14 cellular contexts compared by ENCODE assay signal in genomic region chr2:132609101-132609890, GRCh38.
DNase-seq lines count a peak whose midpoint lies in the region; ATAC-seq and TF ChIP-seq lines count a peak whose summit lies in the region.
"Had no signal": no experiment of that assay in that cellular context is flagged by ENCODE, and none has a peak within 500 bp of the region (broad histone marks: within the 10 kb centered on the region; RNA-seq: fewer than 3 reads in every experiment).

No MANE protein-coding gene starts in this region.

- H3K9me3 ChIP-seq in body of pancreas = no peaks in the 10 kb centered on the region
- H3K9me3 ChIP-seq: SJSA1 had no signal

- peak overlapping the region in 1 of 4 donors; percentile 15 for H3K27ac ChIP-seq in body of pancreas
- H3K27ac ChIP-seq: SJSA1 had no signal

- no peak for TF ChIP-seq CTCF in body of pancreas (IDR thresholded peaks at IDR 0.05)

- no peaks in the 10 kb centered on the region for H3K27me3 ChIP-seq in body of pancreas
- H3K27me3 ChIP-seq: SJSA1 had no signal

- 41 to 43% methylated on average over 8 of the region's 8 CpGs for WGBS in body of pancreas, 2 donors

- no peak for TF ChIP-seq POLR2A in body of pancreas (IDR thresholded peaks at IDR 0.05)

- ATAC-seq in body of pancreas (peak; percentile 74), HG02571 (IDR thresholded peaks at IDR 0.05; ENCODE audit: unreplicated experiment) (no peak)
- no peak for ATAC-seq in stimulated activated naive CD8-positive, alpha-beta T cell treated with anti-CD3 and anti-CD28 coated beads, Interleukin-15, Interleukin-2, amounts not matched to agents 100 U/mL and 50 U/mL, for 24 hours
- ATAC-seq: T-cell had no signal

- DNase-seq in DMS79 (lab: John Stamatoyannopoulos, UW) (peak; percentile 43), NCI-H2029 treated with DMSO at 0.1 percent for 48 hours (lab: John Stamatoyannopoulos, UW) (peak; percentile 54), body of pancreas (peak in 3 of 4 donors; percentile 52 to 62 (median 53)), posterior vena cava (ENCODE audit: low spot score) (peak; percentile 57), SW480 (ENCODE audit: low spot score) (no peak)
- DNase-seq in stimulated activated naive CD8-positive, alpha-beta T cell treated with anti-CD3 and anti-CD28 coated beads, Interleukin-15, Interleukin-2, amounts not matched to agents 100 U/mL and 50 U/mL, for 24 hours = no peak
- DNase-seq: CD4-positive, alpha-beta T cell; KBM-7; NCI-H1930; NCI-H446 treated with DMSO at 0.1 percent for 48 hours; OCI-M1; T-cell had no signal

- H3K4me3 ChIP-seq in body of pancreas = no peak overlapping the region
- H3K4me3 ChIP-seq: SJSA1 had no signal

- intact Hi-C loops in body of pancreas (cut with DNase I) (no loop called here), posterior vena cava (cut with DNase I) (no loop called here)

- peaks cover 20% of the 10 kb centered on the region for H3K4me1 ChIP-seq in body of pancreas
- H3K4me1 ChIP-seq: SJSA1 had no signal

- no peaks in the 10 kb centered on the region for H3K36me3 ChIP-seq in body of pancreas (replicated peaks in 1 of 2; ENCODE audit: insufficient read depth in 1 of 2, low read depth in 2 of 2)
- H3K36me3 ChIP-seq: SJSA1 had no signal

Comparison
In these comparisons a context has a peak if more than half of its experiments do, and no peak if none do; other contexts are left out.
1. DNase-seq: peak in DMS79 (single experiment), NCI-H2029 treated with DMSO at 0.1 percent for 48 hours (single experiment), body of pancreas (3 of 4) and posterior vena cava (single experiment); none in SW480 (single experiment) and stimulated activated naive CD8-positive, alpha-beta T cell treated with anti-CD3 and anti-CD28 coated beads, Interleukin-15, Interleukin-2, amounts not matched to agents 100 U/mL and 50 U/mL, for 24 hours (single experiment).